In genomic region chr5:155936520-155937406, GRCh38 we compare ENCODE assay signal across 20 cellular contexts.
DNase-seq lines count a peak whose midpoint lies in the region; ATAC-seq and TF ChIP-seq lines count a peak whose summit lies in the region.
"Had no signal": no experiment of that assay in that cellular context is flagged by ENCODE, and none has a peak within 500 bp of the region (broad histone marks: within the 10 kb centered on the region; RNA-seq: fewer than 3 reads in every experiment).

No MANE protein-coding gene starts in this region.

- TF ChIP-seq CTCF in heart right ventricle (IDR thresholded peaks at IDR 0.05) (no peak), breast epithelium (IDR thresholded peaks at IDR 0.05) (no peak)

- intact Hi-C loops in heart right ventricle (cut with DNase I) = no loop called here
- intact Hi-C loops in sciatic nerve (cut with DNase I) = no loop called here
- intact Hi-C loops in breast epithelium (cut with DNase I; ENCODE audit: low total_unique reads) = no loop called here

- H3K27ac Mint-ChIP-seq in stimulated activated naive CD8-positive, alpha-beta T cell treated with anti-CD3 and anti-CD28 coated beads, Interleukin-15, amount 100 ng/mL, for 72 hours = no peak overlapping the region
- H3K27ac Mint-ChIP-seq: CD4-positive, alpha-beta T cell; IgD-negative memory B cell had no signal

- no peaks in the 10 kb centered on the region for H3K9me3 Mint-ChIP-seq in stimulated activated naive CD8-positive, alpha-beta T cell treated with anti-CD3 and anti-CD28 coated beads, Interleukin-15, amount 100 ng/mL, for 72 hours
- H3K9me3 Mint-ChIP-seq: CD4-positive, alpha-beta T cell; IgD-negative memory B cell had no signal

- H3K27ac ChIP-seq in heart right ventricle = no peak overlapping the region
- no peak overlapping the region for H3K27ac ChIP-seq in breast epithelium
- H3K27ac ChIP-seq: RWPE1 had no signal

- no peaks in the 10 kb centered on the region for H3K4me1 Mint-ChIP-seq in stimulated activated naive CD8-positive, alpha-beta T cell treated with anti-CD3 and anti-CD28 coated beads, Interleukin-15, amount 100 ng/mL, for 72 hours

- DNase-seq in stimulated activated naive CD8-positive, alpha-beta T cell treated with anti-CD3 and anti-CD28 coated beads, Interleukin-15, amount 100 ng/mL, for 72 hours = no peak
- no peak for DNase-seq in stimulated activated naive CD8-positive, alpha-beta T cell treated with anti-CD3 and anti-CD28 coated beads, Interleukin-15, Interleukin-2, amounts not matched to agents 100 U/mL and 50 U/mL, for 24 hours
- DNase-seq in heart right ventricle (peak in 1 of 2 donors; percentile 29), sciatic nerve (ENCODE audit: low spot score) (no peak), breast epithelium (ENCODE audit: low spot score in 2 of 2) (no peak), Ammon's horn (ENCODE audit: low spot score) (no peak), NCI-H446 treated with DMSO at 0.1 percent for 48 hours (lab: John Stamatoyannopoulos, UW) (no peak)
- DNase-seq: BE2C; CD4-positive, alpha-beta T cell; DMS79; HCEC 1CT; Kasumi-1; MM.1S; NCI-H1105; NCI-H1694; NCI-H226; NCI-H526; PC-3 had no signal

- TF ChIP-seq POLR2A in breast epithelium (IDR thresholded peaks at IDR 0.05) = no peak

- H3K9me3 ChIP-seq in heart right ventricle = no peaks in the 10 kb centered on the region
- H3K9me3 ChIP-seq in breast epithelium = no peaks in the 10 kb centered on the region
- H3K9me3 ChIP-seq: BE2C had no signal

- peaks cover 0 to 10% (median 5%) of the 10 kb centered on the region in 9 donors for H3K4me1 ChIP-seq in heart right ventricle
- no peaks in the 10 kb centered on the region for H3K4me1 ChIP-seq in breast epithelium
- H3K4me1 ChIP-seq: BE2C had no signal

- ATAC-seq in stimulated activated naive CD8-positive, alpha-beta T cell treated with anti-CD3 and anti-CD28 coated beads, Interleukin-15, amount 100 ng/mL, for 72 hours = peak; percentile 37
- no peak for ATAC-seq in stimulated activated naive CD8-positive, alpha-beta T cell treated with anti-CD3 and anti-CD28 coated beads, Interleukin-15, Interleukin-2, amounts not matched to agents 100 U/mL and 50 U/mL, for 24 hours
- peak in 7 of 8 donors; percentile 28 to 86 (median 72) for ATAC-seq in heart right ventricle
- ATAC-seq in sciatic nerve = peak; percentile 17
- ATAC-seq: PC-3 had no signal

- H3K27me3 Mint-ChIP-seq in stimulated activated naive CD8-positive, alpha-beta T cell treated with anti-CD3 and anti-CD28 coated beads, Interleukin-15, amount 100 ng/mL, for 72 hours = no peaks in the 10 kb centered on the region

- 71 to 79% methylated on average over 20 of the region's 20 CpGs for WGBS in heart right ventricle, 2 donors

- H3K36me3 ChIP-seq in heart right ventricle (no peaks in the 10 kb centered on the region), breast epithelium (no peaks in the 10 kb centered on the region)
- H3K36me3 ChIP-seq: BE2C had no signal

- H3K4me3 ChIP-seq in heart right ventricle (no peak overlapping the region), breast epithelium (no peak overlapping the region)

- H3K27me3 ChIP-seq in heart right ventricle (no peaks in the 10 kb centered on the region), breast epithelium (no peaks in the 10 kb centered on the region)
- H3K27me3 ChIP-seq: BE2C had no signal

- no peak overlapping the region for H3K4me3 Mint-ChIP-seq in stimulated activated naive CD8-positive, alpha-beta T cell treated with anti-CD3 and anti-CD28 coated beads, Interleukin-15, amount 100 ng/mL, for 72 hours
- H3K4me3 Mint-ChIP-seq: CD4-positive, alpha-beta T cell; IgD-negative memory B cell had no signal
